ENCODE assay signal across 22 cellular contexts in the genomic region with DNA sequence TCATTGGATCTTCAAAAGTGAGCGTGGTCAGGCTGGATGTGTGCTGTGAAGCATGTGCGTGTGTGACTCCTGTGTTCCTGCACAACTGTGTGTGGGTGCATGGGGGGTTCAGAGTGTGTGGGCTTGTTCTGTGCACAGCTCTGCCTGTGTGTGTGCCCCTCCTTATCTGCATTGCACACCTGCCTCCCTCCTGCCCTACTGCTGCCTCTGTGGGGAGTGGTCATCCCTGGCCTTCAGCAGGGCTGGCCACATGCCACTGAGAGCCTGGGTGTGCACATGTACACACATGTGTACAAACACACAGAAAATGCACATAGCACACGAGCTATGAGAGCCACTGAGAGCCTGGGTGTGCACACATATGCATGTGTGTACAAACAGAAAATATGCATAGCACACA.
"Had no signal": no experiment of that assay in that cellular context is flagged by ENCODE, and none has a peak within 500 bp of the region (broad histone marks: within the 10 kb centered on the region; RNA-seq: fewer than 3 reads in every experiment).

No MANE protein-coding gene starts in this region.

- H3K4me3 ChIP-seq: breast epithelium, MG63, SK-N-MC had no signal

- DNase-seq: activated CD4-positive, alpha-beta T cell treated with anti-CD3 and anti-CD28 coated beads for 36 hours; activated CD4-positive, alpha-beta T cell treated with anti-CD3 and anti-CD28 coated beads, Interleukin-2, amount 50 U/mL, for 1 hour; activated CD8-positive, alpha-beta memory T cell treated with anti-CD3 and anti-CD28 coated beads, Interleukin-2, amount 50 U/mL, for 48 hours; activated CD8-positive, alpha-beta T cell treated with anti-CD3 and anti-CD28 coated beads, Interleukin-2, amount 10 ng/mL, durations not matched to agents 7 days and 5 days; activated gamma-delta T cell treated with Interleukin-2 at 50 U/mL for 16 hours; activated T-cell treated with anti-CD3 and anti-CD28 coated beads, Interleukin-2, amount 50 U/mL, for 4 hours; MG63; MV-4-11; NCI-H1105; NCI-H1436; NCI-H1694 treated with DMSO at 0.1 percent for 48 hours; NCI-H2029 treated with DMSO at 0.1 percent for 48 hours; NCI-H345; NCI-H510A; NCI-H526 treated with DMSO at 0.1 percent for 48 hours; NCI-H82 had no signal

- H3K9me3 Mint-ChIP-seq: activated naive CD4-positive, alpha-beta T cell treated with anti-CD3 and anti-CD28 coated beads, Interleukin-2, amount 50 U/mL, for 24 hours; activated T-cell treated with anti-CD3 and anti-CD28 coated beads, Interleukin-2, amount 50 U/mL, for 4 hours; T-cell had no signal

- H3K27ac Mint-ChIP-seq: activated CD4-positive, alpha-beta T cell treated with anti-CD3 and anti-CD28 coated beads for 36 hours; activated CD8-positive, alpha-beta T cell treated with anti-CD3 and anti-CD28 coated beads, Interleukin-2, amount 10 ng/mL, durations not matched to agents 7 days and 5 days; activated naive CD4-positive, alpha-beta T cell treated with anti-CD3 and anti-CD28 coated beads, Interleukin-2, amount 50 U/mL, for 24 hours; T-cell had no signal

- H3K4me1 ChIP-seq: breast epithelium had no signal

- ATAC-seq: activated CD4-positive, alpha-beta T cell treated with anti-CD3 and anti-CD28 coated beads for 36 hours; activated CD8-positive, alpha-beta T cell treated with anti-CD3 and anti-CD28 coated beads, Interleukin-2, amount 10 ng/mL, durations not matched to agents 7 days and 5 days; activated T-cell treated with anti-CD3 and anti-CD28 coated beads, Interleukin-2, amount 50 U/mL, for 4 hours; Right ventricle myocardium inferior; T-cell had no signal

- H3K9me3 ChIP-seq: breast epithelium, MG63 had no signal

- H3K36me3 Mint-ChIP-seq: activated naive CD4-positive, alpha-beta T cell treated with anti-CD3 and anti-CD28 coated beads, Interleukin-2, amount 50 U/mL, for 24 hours; T-cell had no signal

- H3K27ac ChIP-seq: breast epithelium, SK-N-MC, VCaP had no signal

- H3K4me1 Mint-ChIP-seq: activated CD4-positive, alpha-beta T cell treated with anti-CD3 and anti-CD28 coated beads for 36 hours; activated naive CD4-positive, alpha-beta T cell treated with anti-CD3 and anti-CD28 coated beads, Interleukin-2, amount 50 U/mL, for 24 hours had no signal

- H3K27me3 ChIP-seq: MG63 had no signal

- H3K4me3 Mint-ChIP-seq: activated CD4-positive, alpha-beta T cell treated with anti-CD3 and anti-CD28 coated beads for 36 hours; activated CD8-positive, alpha-beta T cell treated with anti-CD3 and anti-CD28 coated beads, Interleukin-2, amount 10 ng/mL, durations not matched to agents 7 days and 5 days; activated naive CD4-positive, alpha-beta T cell treated with anti-CD3 and anti-CD28 coated beads, Interleukin-2, amount 50 U/mL, for 24 hours; activated T-cell treated with anti-CD3 and anti-CD28 coated beads, Interleukin-2, amount 50 U/mL, for 4 hours; T-cell had no signal

- H3K36me3 ChIP-seq: breast epithelium, MG63 had no signal
